Comparison of ENCODE assay signal across 26 cellular contexts in genomic region chr16:84072014-84072413, GRCh38. TPM values are rescaled to one million over a fixed set of nuclear protein-coding genes. Genes with fewer than 3 reads are reported as not detected.
DNase-seq lines count a peak whose midpoint lies in the region; ATAC-seq, FAIRE-seq and TF ChIP-seq lines count a peak whose summit lies in the region.
"Had no signal": no experiment of that assay in that cellular context is flagged by ENCODE, and none has a peak within 500 bp of the region (broad histone marks: within the 10 kb centered on the region; RNA-seq: fewer than 3 reads in every experiment).

No MANE protein-coding gene starts in this region.

- H2AFZ ChIP-seq in mammary epithelial cell (ENCODE audit: low read depth, low read length) (no peak overlapping the region), endothelial cell of umbilical vein (ENCODE audit: low read depth, low read length) (peak overlapping the region; percentile 0)
- H2AFZ ChIP-seq: GM23248 had no signal

- in situ Hi-C loops in mammary epithelial cell (cut with MboI; ENCODE audit: low sequenced_read_pairs in 2 of 2), result loop anchor here in 1 of 2 donors (25.0 kb wide), 1 partner anchor 235 kb away; no protein-coding TSS in a partner anchor

- H3K9ac ChIP-seq in mammary epithelial cell (ENCODE audit: insufficient read depth, low read length) (no peak overlapping the region), endothelial cell of umbilical vein (replicated peaks; ENCODE audit: extremely low read depth, insufficient read depth, low read length) (peak overlapping the region; percentile 6)
- H3K9ac ChIP-seq: GM23248 had no signal

- dilution Hi-C loops in mammary epithelial cell (cut with HindIII; ENCODE audit: low sequenced_read_pairs) (no loop called here), endothelial cell of umbilical vein (cut with MboI; ENCODE audit: extremely low pct_ligation_motif_present, low sequenced_read_pairs) (no loop called here)

- TF ChIP-seq POLR2A in breast epithelium (IDR thresholded peaks at IDR 0.05) (no peak), endothelial cell of umbilical vein (IDR thresholded peaks at IDR 0.05; ENCODE audit: low read depth, low read length) (peak; percentile 71)

- peaks cover 16% of the 10 kb centered on the region for H3K36me3 Mint-ChIP-seq in T-helper 17 cell (ENCODE audit: low read depth)

- ATAC-seq in T-helper 17 cell, result no peak
- ATAC-seq: activated T-cell treated with anti-CD3 and anti-CD28 coated beads, Interleukin-2, amount 50 U/mL, for 4 hours; body of pancreas; esophagus mucosa had no signal

- BruUV-seq in mammary epithelial cell (replicated peaks; lab: Mats Ljungman, UMichigan) (no TSS peak), endothelial cell of umbilical vein (replicated peaks; lab: Mats Ljungman, UMichigan) (no TSS peak)

- peak; percentile 97 for FAIRE-seq in endothelial cell of umbilical vein (lab: Jason Lieb, UNC)
- FAIRE-seq: urothelium cell line had no signal

- TF ChIP-seq CTCF in mammary epithelial cell (conservative IDR thresholded peaks at IDR 0.05 in 1 of 2, IDR thresholded peaks at IDR 0.05 in 1 of 2; ENCODE audit: extremely low read depth in 1 of 2, insufficient read depth in 1 of 2, low read depth in 1 of 2, low read length in 2 of 2) (no peak), breast epithelium (IDR thresholded peaks at IDR 0.05) (no peak), endothelial cell of umbilical vein (IDR thresholded peaks at IDR 0.05; ENCODE audit: extremely low read depth in 1 of 2, insufficient read depth in 1 of 2, low read depth in 1 of 2, low read length in 2 of 2) (no peak)

- no peaks in the 10 kb centered on the region for H3K27me3 ChIP-seq in mammary epithelial cell (ENCODE audit: insufficient read depth, low read length)
- H3K27me3 ChIP-seq in breast epithelium, result no peaks in the 10 kb centered on the region
- no peaks in the 10 kb centered on the region for H3K27me3 ChIP-seq in endothelial cell of umbilical vein (ENCODE audit: control insufficient read depth in 2 of 2, insufficient read depth in 2 of 2, low read length in 2 of 2)
- H3K27me3 ChIP-seq: BE2C, body of pancreas, dorsolateral prefrontal cortex had no signal

- WGBS in mammary epithelial cell (ENCODE audit: low coverage, missing lambda C conversion rate), result 100% methylated on average over 9 of the region's 10 CpGs

- H3K79me2 ChIP-seq in mammary epithelial cell (ENCODE audit: insufficient read depth, low read length), result no peaks in the 10 kb centered on the region
- H3K79me2 ChIP-seq in endothelial cell of umbilical vein (ENCODE audit: control insufficient read depth, insufficient read depth, low read length), result peaks cover 7% of the 10 kb centered on the region

- H3K9me1 ChIP-seq in endothelial cell of umbilical vein (replicated peaks; ENCODE audit: control insufficient read depth, extremely low read depth, insufficient read depth, low read length), result no peaks in the 10 kb centered on the region

- H3K27ac ChIP-seq in mammary epithelial cell (ENCODE audit: insufficient read depth, low read depth, low read length) (no peak overlapping the region), breast epithelium (no peak overlapping the region), endothelial cell of umbilical vein (ENCODE audit: insufficient read depth, low read depth, low read length) (peak overlapping the region; percentile 6)
- H3K27ac ChIP-seq: body of pancreas, dorsolateral prefrontal cortex, GM23248 had no signal

- peak overlapping the region; percentile 72 for H3K27ac Mint-ChIP-seq in T-helper 17 cell
- H3K27ac Mint-ChIP-seq: T-helper 2 cell treated with Interferon-gamma antibody and Interleukin-4, amounts not matched to agents 5 μg/mL and 100 μg/mL, for 36 hours had no signal

- H4K20me1 ChIP-seq in mammary epithelial cell (ENCODE audit: insufficient read depth, low read length), result no peaks in the 10 kb centered on the region
- H4K20me1 ChIP-seq in endothelial cell of umbilical vein (replicated peaks; ENCODE audit: control insufficient read depth, extremely low read depth, insufficient read depth, low read length), result no peaks in the 10 kb centered on the region

- intact Hi-C loops in mammary epithelial cell (cut with micrococcal nuclease) (no loop called here), breast epithelium (cut with DNase I; ENCODE audit: low total_unique reads) (no loop called here), endothelial cell of umbilical vein (cut with micrococcal nuclease) (loop anchor here (5.0 kb wide), 1 partner anchor 115 kb away; the partner anchor contains the start of gene TAF1C)

- CTCF ChIA-PET in mammary epithelial cell (lab: Charles Lee; ENCODE audit: low non-redundant PET), result no interaction called here
- CTCF ChIA-PET in endothelial cell of umbilical vein (lab: Charles Lee), result interaction anchor here (1.2 to 2.3 kb wide), 3 partner anchors 13 to 115 kb away, joined by 3 to 7 read pairs (median 4); partner anchors contain the start of gene TAF1C

- H3K36me3 ChIP-seq in mammary epithelial cell (ENCODE audit: insufficient read depth, low read length) (peaks cover 19% of the 10 kb centered on the region), breast epithelium (peaks cover 30% of the 10 kb centered on the region), endothelial cell of umbilical vein (ENCODE audit: control insufficient read depth in 2 of 2, extremely low read depth in 1 of 2, insufficient read depth in 2 of 2, low read length in 2 of 2) (peaks cover 20 to 35% of the 10 kb centered on the region in 2 experiments)

- H3K4me1 ChIP-seq in mammary epithelial cell (ENCODE audit: insufficient read depth, low read length) (no peaks in the 10 kb centered on the region), breast epithelium (no peaks in the 10 kb centered on the region), endothelial cell of umbilical vein (ENCODE audit: control insufficient read depth, extremely low read depth, insufficient read depth, low read length) (peaks cover 20% of the 10 kb centered on the region)
- H3K4me1 ChIP-seq: BE2C, body of pancreas, Caco-2 had no signal

- POLR2A ChIA-PET in endothelial cell of umbilical vein (lab: Charles Lee), result no interaction called here

- H3K4me3 ChIP-seq in mammary epithelial cell (replicated peaks in 1 of 3; ENCODE audit: insufficient read depth in 1 of 3, low read depth in 2 of 3, low read length in 3 of 3) (no peak overlapping the region), breast epithelium (no peak overlapping the region), endothelial cell of umbilical vein (replicated peaks in 1 of 3; ENCODE audit: insufficient read depth in 1 of 3, low read depth in 1 of 3, low read length in 3 of 3) (no peak overlapping the region)
- H3K4me3 ChIP-seq: body of pancreas, dorsolateral prefrontal cortex, GM23248 had no signal

- H3K4me2 ChIP-seq in mammary epithelial cell (ENCODE audit: insufficient read depth, low read depth, low read length), result no peak overlapping the region
- peak overlapping the region; percentile 4 for H3K4me2 ChIP-seq in endothelial cell of umbilical vein (ENCODE audit: insufficient read depth, low read length)

- H3K9me3 ChIP-seq in mammary epithelial cell (replicated peaks; ENCODE audit: insufficient read depth, low read length), result no peaks in the 10 kb centered on the region
- no peaks in the 10 kb centered on the region for H3K9me3 ChIP-seq in breast epithelium
- H3K9me3 ChIP-seq in T-helper 17 cell (ENCODE audit: control insufficient read depth, low read length, poor library complexity, severe bottlenecking), result no peaks in the 10 kb centered on the region
- no peaks in the 10 kb centered on the region for H3K9me3 ChIP-seq in endothelial cell of umbilical vein (replicated peaks; ENCODE audit: control insufficient read depth, insufficient read depth, low read length)
- H3K9me3 ChIP-seq: BE2C, body of pancreas, Caco-2 had no signal

- H3K4me3 Mint-ChIP-seq in T-helper 17 cell, result no peak overlapping the region
- H3K4me3 Mint-ChIP-seq: activated T-cell treated with anti-CD3 and anti-CD28 coated beads, Interleukin-2, amount 50 U/mL, for 4 hours; T-helper 2 cell treated with Interferon-gamma antibody and Interleukin-4, amounts not matched to agents 5 μg/mL and 100 μg/mL, for 36 hours had no signal

- DNase-seq in mammary epithelial cell, result peak; percentile 15
- DNase-seq in breast epithelium (ENCODE audit: low spot score in 2 of 2), result no peak
- DNase-seq in T-helper 17 cell, result no peak
- DNase-seq in endothelial cell of umbilical vein (ENCODE audit: low read depth, low spot score), result peak; percentile 74
- peak; percentile 22 for DNase-seq in non-pigmented ciliary epithelial cell (ENCODE audit: low read depth)
- no peak for DNase-seq in NCI-H345 treated with DMSO at 0.1 percent for 48 hours (lab: John Stamatoyannopoulos, UW; ENCODE audit: unreplicated experiment)
- DNase-seq in GOT3 (lab: John Stamatoyannopoulos, UW), result no peak
- DNase-seq in NCI-H1694 (lab: John Stamatoyannopoulos, UW), result no peak
- DNase-seq: activated naive CD4-positive, alpha-beta T cell treated with anti-CD3 and anti-CD28 coated beads, Interleukin-2, amount 50 U/mL, for 16 hours; activated T-cell treated with anti-CD3 and anti-CD28 coated beads, Interleukin-2, amount 50 U/mL, for 4 hours; BE2C; body of pancreas; Caco-2; dorsolateral prefrontal cortex; GM23248; islet precursor cell; mesendoderm; NCI-H1092 treated with DMSO at 0.1 percent for 48 hours; NCI-H2107; NCI-H69; substantia nigra had no signal

- peaks cover 8% of the 10 kb centered on the region for H3K4me1 Mint-ChIP-seq in T-helper 17 cell

- no peaks in the 10 kb centered on the region for H3K27me3 Mint-ChIP-seq in T-helper 17 cell

RNA-seq across cellular contexts. Expression of gene SLC38A8, which starts 29.4 kb away (rescaled TPM):
- total RNA-seq in mammary epithelial cell, result not detected
- polyA plus RNA-seq in mammary epithelial cell, result not detected
- not detected for polyA minus RNA-seq in mammary epithelial cell
- total RNA-seq in breast epithelium, result not detected
- not detected for total RNA-seq in T-helper 17 cell
- total RNA-seq in endothelial cell of umbilical vein, result not detected in 2 replicates
- polyA plus RNA-seq in endothelial cell of umbilical vein, result not detected in 2 replicates
- polyA plus RNA-seq in endothelial cell of umbilical vein (2011; cell fraction: cytosol; rRNA removed), result not detected in 2 replicates
- not detected in 2 replicates for polyA plus RNA-seq in endothelial cell of umbilical vein (2011; cell fraction: nucleus; rRNA removed)
- not detected in 2 replicates for polyA plus RNA-seq in endothelial cell of umbilical vein (2012)
- not detected in 2 replicates for polyA minus RNA-seq in endothelial cell of umbilical vein
- polyA minus RNA-seq in endothelial cell of umbilical vein (2011; cell fraction: cytosol; rRNA and poly(A)+ RNA removed), result not detected
- polyA minus RNA-seq in endothelial cell of umbilical vein (2011; cell fraction: nucleus; rRNA and poly(A)+ RNA removed), result not detected in 2 replicates
- total RNA-seq: A172; activated T-cell treated with anti-CD3 and anti-CD28 coated beads, Interleukin-2, amount 50 U/mL, for 4 hours; body of pancreas; esophagus mucosa; GM23248 had no signal
- polyA plus RNA-seq: GM23248, neural cell had no signal

RNA-seq across cellular contexts. Expression of gene MBTPS1, which starts 44.7 kb away (rescaled TPM):
- total RNA-seq in mammary epithelial cell, result 100 to 1,000 TPM in 1 of 2 donors, 10 to 100 TPM in 1; 65.0 to 101 TPM
- polyA plus RNA-seq in mammary epithelial cell, result 48.8 TPM
- polyA minus RNA-seq in mammary epithelial cell, result 146 TPM
- 100 to 1,000 TPM in 2 of 3 donors, 10 to 100 TPM in 1; 95.4 to 142 (median 121) TPM for total RNA-seq in breast epithelium
- total RNA-seq in T-helper 17 cell, result 100 to 1,000 TPM in 1 of 2 donors, 10 to 100 TPM in 1; 94.4 to 114 TPM
- total RNA-seq in endothelial cell of umbilical vein, result 93.0 and 99.6 TPM in 2 replicates
- 63.9 and 82.3 TPM in 2 replicates for polyA plus RNA-seq in endothelial cell of umbilical vein
- 67.6 and 75.3 TPM in 2 replicates for polyA plus RNA-seq in endothelial cell of umbilical vein (2011; cell fraction: cytosol; rRNA removed)
- polyA plus RNA-seq in endothelial cell of umbilical vein (2011; cell fraction: nucleus; rRNA removed), result 140 TPM in 2 replicates
- polyA plus RNA-seq in endothelial cell of umbilical vein (2012), result 91.4 and 97.4 TPM in 2 replicates
- polyA minus RNA-seq in endothelial cell of umbilical vein, result 133 and 171 TPM in 2 replicates
- polyA minus RNA-seq in endothelial cell of umbilical vein (2011; cell fraction: cytosol; rRNA and poly(A)+ RNA removed), result 63.8 TPM
- 137 and 175 TPM in 2 replicates for polyA minus RNA-seq in endothelial cell of umbilical vein (2011; cell fraction: nucleus; rRNA and poly(A)+ RNA removed)

Comparison
In these comparisons a context has a peak if more than half of its experiments do, and no peak if none do; other contexts are left out.
1. DNase-seq: peak in mammary epithelial cell (single experiment), endothelial cell of umbilical vein (single experiment) and non-pigmented ciliary epithelial cell (single experiment); none in breast epithelium (0 of 2), T-helper 17 cell (0 of 3), NCI-H345 treated with DMSO at 0.1 percent for 48 hours (single experiment), GOT3 (single experiment) and NCI-H1694 (single experiment).